Comparison of ENCODE assay signal across 12 cellular contexts in the genomic region with DNA sequence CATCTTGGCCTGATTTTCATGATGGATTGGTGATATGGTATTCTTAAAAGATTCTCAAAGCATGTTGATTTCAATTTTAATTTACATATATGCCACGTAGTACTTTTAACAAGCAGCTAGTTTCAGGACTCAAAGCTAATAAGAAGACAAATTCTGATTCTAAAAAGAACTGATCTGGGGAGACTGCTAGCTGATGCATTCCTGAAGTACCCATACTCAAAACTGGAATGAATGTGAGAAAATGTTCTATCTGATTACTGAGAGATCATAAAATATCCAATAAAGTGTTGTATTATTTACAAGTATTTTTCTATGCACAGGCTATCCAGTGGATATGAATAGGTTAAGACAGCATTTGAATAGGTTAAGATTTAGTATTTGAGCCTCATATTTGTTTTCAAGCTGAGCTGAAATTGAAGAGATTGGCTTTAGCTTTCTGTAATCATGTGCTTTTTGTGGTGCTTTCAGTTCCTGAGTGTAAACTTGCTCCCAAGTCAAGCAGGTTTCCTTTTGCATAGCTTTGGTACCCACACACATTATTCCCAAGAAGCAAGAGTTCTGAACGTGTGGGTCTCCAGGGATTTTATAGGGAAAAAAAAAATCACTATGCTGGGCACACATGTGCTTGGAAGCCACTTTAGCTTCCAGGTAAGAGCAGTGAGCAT.
DNase-seq lines count a peak whose midpoint lies in the region; ATAC-seq and TF ChIP-seq lines count a peak whose summit lies in the region.
"Had no signal": no experiment of that assay in that cellular context is flagged by ENCODE, and none has a peak within 500 bp of the region (broad histone marks: within the 10 kb centered on the region; RNA-seq: fewer than 3 reads in every experiment).

No MANE protein-coding gene starts in this region.

- peaks cover 23% of the 10 kb centered on the region for H3K36me3 ChIP-seq in OCI-LY1 (ENCODE audit: insufficient read depth, low read length)

- peaks cover 32% of the 10 kb centered on the region for H3K4me1 Mint-ChIP-seq in dendritic cell treated with granulocyte-macrophage colony-stimulating factor and Interleukin-4, amounts not matched to agents 40 ng/mL and 50 ng/mL, for 4 days (ENCODE audit: low read depth)

- H3K79me2 ChIP-seq in OCI-LY1 (ENCODE audit: insufficient read depth, low read length), result no peaks in the 10 kb centered on the region
- H3K79me2 ChIP-seq: parathyroid adenoma had no signal

- DNase-seq in GM10248 (ENCODE audit: extremely low spot score) (peak; percentile 19), NCI-H146 (lab: John Stamatoyannopoulos, UW) (no peak), NCI-H1417 (lab: John Stamatoyannopoulos, UW) (no peak)
- DNase-seq in stimulated activated naive CD4-positive, alpha-beta T cell treated with Interleukin-2 at 50 U/mL for 16 hours (lab: John Stamatoyannopoulos, UW), result no peak
- DNase-seq: DND-41, IMR-90 had no signal

- H3K27ac ChIP-seq in OCI-LY1 (ENCODE audit: low read depth, low read length, poor library complexity, severe bottlenecking), result peak overlapping the region; percentile 24
- H3K27ac ChIP-seq in skin epidermis, result peak overlapping the region in 17 of 21 experiments; percentile 7 to 87 (median 52)
- H3K27ac ChIP-seq: epithelial cell of prostate, parathyroid adenoma had no signal

- no peaks in the 10 kb centered on the region for H3K9me3 Mint-ChIP-seq in dendritic cell treated with granulocyte-macrophage colony-stimulating factor and Interleukin-4, amounts not matched to agents 40 ng/mL and 50 ng/mL, for 4 days

- no peaks in the 10 kb centered on the region for H3K27me3 Mint-ChIP-seq in dendritic cell treated with granulocyte-macrophage colony-stimulating factor and Interleukin-4, amounts not matched to agents 40 ng/mL and 50 ng/mL, for 4 days

- H3K4me3 ChIP-seq in OCI-LY1 (ENCODE audit: low read depth, low read length, poor library complexity, severe bottlenecking) (no peak overlapping the region), skin epidermis (no peak overlapping the region)

- H4K20me1 ChIP-seq in OCI-LY1 (ENCODE audit: insufficient read depth, low read length), result no peaks in the 10 kb centered on the region

- H3K9me2 ChIP-seq in OCI-LY1 (ENCODE audit: low read depth, low read length), result no peaks in the 10 kb centered on the region

- CTCF ChIA-PET in GM10248 (lab: Yijun Ruan, JAX), result interaction anchor here (0.7 to 1.5 kb wide), 4 partner anchors 9 to 275 kb away, joined by 3 to 4 read pairs (median 3); no protein-coding TSS in a partner anchor

- H3K4me2 ChIP-seq in OCI-LY1 (ENCODE audit: low read length), result no peak overlapping the region

- no peaks in the 10 kb centered on the region for H3K27me3 ChIP-seq in OCI-LY1 (ENCODE audit: insufficient read depth, low read length)

- no peak overlapping the region for H3K4me3 Mint-ChIP-seq in dendritic cell treated with granulocyte-macrophage colony-stimulating factor and Interleukin-4, amounts not matched to agents 40 ng/mL and 50 ng/mL, for 4 days

- ATAC-seq in HG03571 (IDR thresholded peaks at IDR 0.05; ENCODE audit: unreplicated experiment), result no peak

- peak overlapping the region; percentile 80 for H3K27ac Mint-ChIP-seq in dendritic cell treated with granulocyte-macrophage colony-stimulating factor and Interleukin-4, amounts not matched to agents 40 ng/mL and 50 ng/mL, for 4 days

- no peaks in the 10 kb centered on the region for H3F3A ChIP-seq in OCI-LY1 (ENCODE audit: insufficient read depth, low read length)

- intact Hi-C loops in dendritic cell treated with granulocyte-macrophage colony-stimulating factor and Interleukin-4, amounts not matched to agents 40 ng/mL and 50 ng/mL, for 4 days (cut with micrococcal nuclease), result loop anchor here (10.0 kb wide), 1 partner anchor 271 kb away; the partner anchor contains the start of gene DHRS3

- no peaks in the 10 kb centered on the region for H3K9me3 ChIP-seq in OCI-LY1 (ENCODE audit: low read length)

- H3K9ac ChIP-seq in OCI-LY1 (ENCODE audit: low read length), result no peak overlapping the region
- H3K9ac ChIP-seq: parathyroid adenoma had no signal

- TF ChIP-seq CTCF in GM10248 (IDR thresholded peaks at IDR 0.05; ENCODE audit: control extremely low read depth, extremely low read depth, low read depth, missing control alignments) (no peak), OCI-LY1 (IDR thresholded peaks at IDR 0.05; ENCODE audit: low read length) (no peak)

- no peak overlapping the region for H2AFZ ChIP-seq in OCI-LY1 (ENCODE audit: low read length)
- H2AFZ ChIP-seq: parathyroid adenoma had no signal

- POLR2A ChIA-PET in GM10248 (lab: Yijun Ruan, JAX), result no interaction called here

- H3K4me1 ChIP-seq in OCI-LY1 (ENCODE audit: insufficient read depth, low read length, severe bottlenecking), result peaks cover 26% of the 10 kb centered on the region
- H3K4me1 ChIP-seq: parathyroid adenoma had no signal

- H3K36me3 Mint-ChIP-seq in dendritic cell treated with granulocyte-macrophage colony-stimulating factor and Interleukin-4, amounts not matched to agents 40 ng/mL and 50 ng/mL, for 4 days (ENCODE audit: low read depth), result peaks cover 69% of the 10 kb centered on the region
